24 cellular contexts compared by ENCODE assay signal in the genomic region with DNA sequence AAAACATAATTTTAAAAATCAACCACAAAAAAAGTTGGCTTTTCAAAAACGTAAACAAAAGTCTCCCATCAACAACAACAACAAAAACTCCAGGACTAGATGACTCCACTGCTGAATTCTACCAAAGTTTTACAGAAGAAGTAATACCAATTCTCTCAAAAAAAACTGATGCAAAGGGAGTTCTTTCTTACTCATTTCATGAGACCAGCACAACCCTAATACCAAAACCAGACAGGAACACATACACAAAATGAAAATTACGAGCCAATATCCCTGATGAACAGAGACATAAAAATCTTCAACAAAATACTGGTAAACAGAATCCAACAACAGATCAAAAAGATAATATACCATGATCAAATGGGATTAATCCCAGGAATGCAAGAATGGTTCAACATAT.
"Had no signal": no experiment of that assay in that cellular context is flagged by ENCODE, and none has a peak within 500 bp of the region (broad histone marks: within the 10 kb centered on the region; RNA-seq: fewer than 3 reads in every experiment).

No MANE protein-coding gene starts in this region.

- H3K27me3 ChIP-seq: esophagus squamous epithelium, gastroesophageal sphincter, neutrophil, right lobe of liver, testis, tibial nerve, upper lobe of right lung, vagina had no signal

- H3K4me1 ChIP-seq: gastroesophageal sphincter, psoas muscle, right lobe of liver, upper lobe of right lung had no signal

- H3K27me3 Mint-ChIP-seq: dendritic cell treated with granulocyte-macrophage colony-stimulating factor and Interleukin-4, amounts not matched to agents 40 ng/mL and 50 ng/mL, for 4 days; naive B cell; stimulated activated naive B cell treated with anti-CD40 and anti-IgM and Interleukin-4, amounts not matched to agents 10 μg/mL and 1 μg/mL and 100 μg/mL, for 72 hours; stimulated activated naive CD8-positive, alpha-beta T cell treated with anti-CD3 and anti-CD28 coated beads, Interleukin-15, amount 100 ng/mL, for 72 hours had no signal

- H3K4me3 Mint-ChIP-seq: dendritic cell treated with granulocyte-macrophage colony-stimulating factor and Interleukin-4, amounts not matched to agents 40 ng/mL and 50 ng/mL, for 4 days; naive B cell; stimulated activated naive B cell treated with anti-CD40 and anti-IgM and Interleukin-4, amounts not matched to agents 10 μg/mL and 1 μg/mL and 100 μg/mL, for 72 hours had no signal

- DNase-seq: esophagus squamous epithelium; foreskin fibroblast; glutamatergic neuron; immature natural killer cell; kidney; left cardiac atrium; left ventricle myocardium inferior; lower lobe of right lung; mesenchymal stem cell; midbrain; naive B cell; psoas muscle; retina; right lobe of liver; stimulated activated CD4-positive, alpha-beta T cell treated with anti-CD3 and anti-CD28 coated beads, Interleukin-4, amount 100 ng/mL, for 1 hour; stimulated activated naive B cell treated with anti-CD40 and anti-IgM and Interleukin-4, amounts not matched to agents 10 μg/mL and 1 μg/mL and 100 μg/mL, for 72 hours; stimulated activated naive CD8-positive, alpha-beta T cell treated with anti-CD3 and anti-CD28 coated beads, Interleukin-15, amount 100 ng/mL, for 72 hours; testis; upper lobe of right lung had no signal

- H3K9me3 ChIP-seq: esophagus squamous epithelium, gastroesophageal sphincter, left ventricle myocardium inferior, lower lobe of right lung, neutrophil, psoas muscle, right lobe of liver, testis, tibial nerve, upper lobe of right lung, vagina had no signal

- H3K27ac ChIP-seq: esophagus squamous epithelium, gastroesophageal sphincter, left ventricle myocardium inferior, lower lobe of right lung, neutrophil, psoas muscle, right lobe of liver, testis, tibial nerve, upper lobe of right lung, vagina had no signal

- H3K27ac Mint-ChIP-seq: dendritic cell treated with granulocyte-macrophage colony-stimulating factor and Interleukin-4, amounts not matched to agents 40 ng/mL and 50 ng/mL, for 4 days; stimulated activated naive B cell treated with anti-CD40 and anti-IgM and Interleukin-4, amounts not matched to agents 10 μg/mL and 1 μg/mL and 100 μg/mL, for 72 hours had no signal

- H3K4me3 ChIP-seq: esophagus squamous epithelium, gastroesophageal sphincter, left ventricle myocardium inferior, lower lobe of right lung, psoas muscle, right lobe of liver, testis, tibial nerve, upper lobe of right lung, vagina had no signal

- FAIRE-seq: kidney had no signal

- H3K36me3 ChIP-seq: esophagus squamous epithelium, gastroesophageal sphincter, left ventricle myocardium inferior, lower lobe of right lung, neutrophil, right lobe of liver, tibial nerve, upper lobe of right lung, vagina had no signal

- ATAC-seq: gastroesophageal sphincter; left cardiac atrium; lower lobe of right lung; psoas muscle; right lobe of liver; stimulated activated naive B cell treated with anti-CD40 and anti-IgM and Interleukin-4, amounts not matched to agents 10 μg/mL and 1 μg/mL and 100 μg/mL, for 72 hours; stimulated activated naive CD8-positive, alpha-beta T cell treated with anti-CD3 and anti-CD28 coated beads, Interleukin-15, amount 100 ng/mL, for 72 hours; upper lobe of right lung had no signal
